ENCODE assay signal across 1 cellular context in the genomic region with DNA sequence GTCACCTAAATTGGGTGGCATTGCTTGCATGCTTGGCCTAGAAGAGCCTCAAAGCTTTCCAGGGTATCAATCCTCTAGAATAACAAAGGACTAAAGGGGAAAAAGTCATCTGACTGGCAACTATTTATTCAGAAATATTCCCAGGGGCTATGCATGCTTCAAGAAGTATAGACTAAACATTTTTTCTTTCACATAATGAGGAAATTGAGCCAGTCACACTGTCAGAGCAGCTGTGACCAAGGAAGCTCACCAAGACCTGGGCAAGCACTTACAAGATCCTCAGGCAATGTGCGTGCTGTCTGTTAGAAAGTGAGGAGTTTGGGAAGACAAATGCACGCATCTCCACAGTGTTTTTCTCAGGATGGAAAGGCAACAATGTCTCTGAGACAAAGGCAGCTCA.
TF ChIP-seq lines count a peak whose summit lies in the region.

No MANE protein-coding gene starts in this region.

TF ChIP-seq in GM23338, 12 proteins besides CTCF, POLR2A, EP300 and RAD21 (continued from another document):
- TF ChIP-seq, protein P1, sequence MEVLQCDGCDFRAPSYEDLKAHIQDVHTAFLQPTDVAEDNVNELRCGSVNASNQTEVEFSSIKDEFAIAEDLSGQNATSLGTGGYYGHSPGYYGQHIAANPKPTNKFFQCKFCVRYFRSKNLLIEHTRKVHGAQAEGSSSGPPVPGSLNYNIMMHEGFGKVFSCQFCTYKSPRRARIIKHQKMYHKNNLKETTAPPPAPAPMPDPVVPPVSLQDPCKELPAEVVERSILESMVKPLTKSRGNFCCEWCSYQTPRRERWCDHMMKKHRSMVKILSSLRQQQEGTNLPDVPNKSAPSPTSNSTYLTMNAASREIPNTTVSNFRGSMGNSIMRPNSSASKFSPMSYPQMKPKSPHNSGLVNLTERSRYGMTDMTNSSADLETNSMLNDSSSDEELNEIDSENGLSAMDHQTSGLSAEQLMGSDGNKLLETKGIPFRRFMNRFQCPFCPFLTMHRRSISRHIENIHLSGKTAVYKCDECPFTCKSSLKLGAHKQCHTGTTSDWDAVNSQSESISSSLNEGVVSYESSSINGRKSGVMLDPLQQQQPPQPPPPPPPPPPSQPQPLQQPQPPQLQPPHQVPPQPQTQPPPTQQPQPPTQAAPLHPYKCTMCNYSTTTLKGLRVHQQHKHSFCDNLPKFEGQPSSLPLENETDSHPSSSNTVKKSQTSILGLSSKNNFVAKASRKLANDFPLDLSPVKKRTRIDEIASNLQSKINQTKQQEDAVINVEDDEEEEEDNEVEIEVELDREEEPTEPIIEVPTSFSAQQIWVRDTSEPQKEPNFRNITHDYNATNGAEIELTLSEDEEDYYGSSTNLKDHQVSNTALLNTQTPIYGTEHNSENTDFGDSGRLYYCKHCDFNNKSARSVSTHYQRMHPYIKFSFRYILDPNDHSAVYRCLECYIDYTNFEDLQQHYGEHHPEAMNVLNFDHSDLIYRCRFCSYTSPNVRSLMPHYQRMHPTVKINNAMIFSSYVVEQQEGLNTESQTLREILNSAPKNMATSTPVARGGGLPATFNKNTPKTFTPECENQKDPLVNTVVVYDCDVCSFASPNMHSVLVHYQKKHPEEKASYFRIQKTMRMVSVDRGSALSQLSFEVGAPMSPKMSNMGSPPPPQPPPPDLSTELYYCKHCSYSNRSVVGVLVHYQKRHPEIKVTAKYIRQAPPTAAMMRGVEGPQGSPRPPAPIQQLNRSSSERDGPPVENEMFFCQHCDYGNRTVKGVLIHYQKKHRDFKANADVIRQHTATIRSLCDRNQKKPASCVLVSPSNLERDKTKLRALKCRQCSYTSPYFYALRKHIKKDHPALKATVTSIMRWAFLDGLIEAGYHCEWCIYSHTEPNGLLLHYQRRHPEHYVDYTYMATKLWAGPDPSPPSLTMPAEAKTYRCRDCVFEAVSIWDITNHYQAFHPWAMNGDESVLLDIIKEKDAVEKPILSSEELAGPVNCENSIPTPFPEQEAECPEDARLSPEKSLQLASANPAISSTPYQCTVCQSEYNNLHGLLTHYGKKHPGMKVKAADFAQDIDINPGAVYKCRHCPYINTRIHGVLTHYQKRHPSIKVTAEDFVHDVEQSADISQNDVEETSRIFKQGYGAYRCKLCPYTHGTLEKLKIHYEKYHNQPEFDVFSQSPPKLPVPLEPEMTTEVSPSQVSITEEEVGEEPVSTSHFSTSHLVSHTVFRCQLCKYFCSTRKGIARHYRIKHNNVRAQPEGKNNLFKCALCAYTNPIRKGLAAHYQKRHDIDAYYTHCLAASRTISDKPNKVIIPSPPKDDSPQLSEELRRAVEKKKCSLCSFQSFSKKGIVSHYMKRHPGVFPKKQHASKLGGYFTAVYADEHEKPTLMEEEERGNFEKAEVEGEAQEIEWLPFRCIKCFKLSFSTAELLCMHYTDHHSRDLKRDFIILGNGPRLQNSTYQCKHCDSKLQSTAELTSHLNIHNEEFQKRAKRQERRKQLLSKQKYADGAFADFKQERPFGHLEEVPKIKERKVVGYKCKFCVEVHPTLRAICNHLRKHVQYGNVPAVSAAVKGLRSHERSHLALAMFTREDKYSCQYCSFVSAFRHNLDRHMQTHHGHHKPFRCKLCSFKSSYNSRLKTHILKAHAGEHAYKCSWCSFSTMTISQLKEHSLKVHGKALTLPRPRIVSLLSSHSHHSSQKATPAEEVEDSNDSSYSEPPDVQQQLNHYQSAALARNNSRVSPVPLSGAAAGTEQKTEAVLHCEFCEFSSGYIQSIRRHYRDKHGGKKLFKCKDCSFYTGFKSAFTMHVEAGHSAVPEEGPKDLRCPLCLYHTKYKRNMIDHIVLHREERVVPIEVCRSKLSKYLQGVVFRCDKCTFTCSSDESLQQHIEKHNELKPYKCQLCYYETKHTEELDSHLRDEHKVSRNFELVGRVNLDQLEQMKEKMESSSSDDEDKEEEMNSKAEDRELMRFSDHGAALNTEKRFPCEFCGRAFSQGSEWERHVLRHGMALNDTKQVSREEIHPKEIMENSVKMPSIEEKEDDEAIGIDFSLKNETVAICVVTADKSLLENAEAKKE (CRISPR knock-in tag; IDR thresholded peaks at IDR 0.05), result no peak
- TF ChIP-seq STAT1 (IDR thresholded peaks at IDR 0.05; ENCODE audit: unreplicated experiment) (no peak), EZH2phosphoT487 (IDR thresholded peaks at IDR 0.05; ENCODE audit: unreplicated experiment) (no peak), REST (IDR thresholded peaks at IDR 0.05; ENCODE audit: unreplicated experiment) (no peak), ZNF114 (CRISPR knock-in tag; IDR thresholded peaks at IDR 0.05) (no peak), ETS1 (IDR thresholded peaks at IDR 0.05) (no peak)
